ENCODE assay signal across 1 cellular context in genomic region chr20:20002101-20002998, GRCh38.
TF ChIP-seq lines count a peak whose summit lies in the region.

No MANE protein-coding gene starts in this region.

TF ChIP-seq in HCT116, 20 proteins besides CTCF, POLR2A, EP300 and RAD21:
- TF ChIP-seq, protein P1, sequence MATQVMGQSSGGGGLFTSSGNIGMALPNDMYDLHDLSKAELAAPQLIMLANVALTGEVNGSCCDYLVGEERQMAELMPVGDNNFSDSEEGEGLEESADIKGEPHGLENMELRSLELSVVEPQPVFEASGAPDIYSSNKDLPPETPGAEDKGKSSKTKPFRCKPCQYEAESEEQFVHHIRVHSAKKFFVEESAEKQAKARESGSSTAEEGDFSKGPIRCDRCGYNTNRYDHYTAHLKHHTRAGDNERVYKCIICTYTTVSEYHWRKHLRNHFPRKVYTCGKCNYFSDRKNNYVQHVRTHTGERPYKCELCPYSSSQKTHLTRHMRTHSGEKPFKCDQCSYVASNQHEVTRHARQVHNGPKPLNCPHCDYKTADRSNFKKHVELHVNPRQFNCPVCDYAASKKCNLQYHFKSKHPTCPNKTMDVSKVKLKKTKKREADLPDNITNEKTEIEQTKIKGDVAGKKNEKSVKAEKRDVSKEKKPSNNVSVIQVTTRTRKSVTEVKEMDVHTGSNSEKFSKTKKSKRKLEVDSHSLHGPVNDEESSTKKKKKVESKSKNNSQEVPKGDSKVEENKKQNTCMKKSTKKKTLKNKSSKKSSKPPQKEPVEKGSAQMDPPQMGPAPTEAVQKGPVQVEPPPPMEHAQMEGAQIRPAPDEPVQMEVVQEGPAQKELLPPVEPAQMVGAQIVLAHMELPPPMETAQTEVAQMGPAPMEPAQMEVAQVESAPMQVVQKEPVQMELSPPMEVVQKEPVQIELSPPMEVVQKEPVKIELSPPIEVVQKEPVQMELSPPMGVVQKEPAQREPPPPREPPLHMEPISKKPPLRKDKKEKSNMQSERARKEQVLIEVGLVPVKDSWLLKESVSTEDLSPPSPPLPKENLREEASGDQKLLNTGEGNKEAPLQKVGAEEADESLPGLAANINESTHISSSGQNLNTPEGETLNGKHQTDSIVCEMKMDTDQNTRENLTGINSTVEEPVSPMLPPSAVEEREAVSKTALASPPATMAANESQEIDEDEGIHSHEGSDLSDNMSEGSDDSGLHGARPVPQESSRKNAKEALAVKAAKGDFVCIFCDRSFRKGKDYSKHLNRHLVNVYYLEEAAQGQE (IDR thresholded peaks at IDR 0.05; ENCODE audit: low read depth) = no peak
- TF ChIP-seq EGR1 (IDR thresholded peaks at IDR 0.05; ENCODE audit: low read depth) = no peak
- no peak for TF ChIP-seq SP1 (IDR thresholded peaks at IDR 0.05; ENCODE audit: low read depth)
- TF ChIP-seq EZH2phosphoT487 (IDR thresholded peaks at IDR 0.05; ENCODE audit: borderline replicate concordance) = no peak
- no peak for TF ChIP-seq CBX3 (IDR thresholded peaks at IDR 0.05; ENCODE audit: low read depth)
- TF ChIP-seq POLR2AphosphoS5 (IDR thresholded peaks at IDR 0.05; ENCODE audit: low read depth, low read length) = no peak
- TF ChIP-seq YY1 (IDR thresholded peaks at IDR 0.05; ENCODE audit: extremely low read depth, insufficient replicate concordance, low read depth, low read length) = no peak
- no peak for TF ChIP-seq JUND (IDR thresholded peaks at IDR 0.05)
- no peak for TF ChIP-seq SRF (IDR thresholded peaks at IDR 0.05; ENCODE audit: low read depth)
- no peak for TF ChIP-seq FOSL1 (IDR thresholded peaks at IDR 0.05; ENCODE audit: low read depth)
- no peak for TF ChIP-seq SIN3A (IDR thresholded peaks at IDR 0.05; ENCODE audit: low read depth)
- no peak for TF ChIP-seq CEBPB (IDR thresholded peaks at IDR 0.05; ENCODE audit: low read depth)
- TF ChIP-seq, protein P2, sequence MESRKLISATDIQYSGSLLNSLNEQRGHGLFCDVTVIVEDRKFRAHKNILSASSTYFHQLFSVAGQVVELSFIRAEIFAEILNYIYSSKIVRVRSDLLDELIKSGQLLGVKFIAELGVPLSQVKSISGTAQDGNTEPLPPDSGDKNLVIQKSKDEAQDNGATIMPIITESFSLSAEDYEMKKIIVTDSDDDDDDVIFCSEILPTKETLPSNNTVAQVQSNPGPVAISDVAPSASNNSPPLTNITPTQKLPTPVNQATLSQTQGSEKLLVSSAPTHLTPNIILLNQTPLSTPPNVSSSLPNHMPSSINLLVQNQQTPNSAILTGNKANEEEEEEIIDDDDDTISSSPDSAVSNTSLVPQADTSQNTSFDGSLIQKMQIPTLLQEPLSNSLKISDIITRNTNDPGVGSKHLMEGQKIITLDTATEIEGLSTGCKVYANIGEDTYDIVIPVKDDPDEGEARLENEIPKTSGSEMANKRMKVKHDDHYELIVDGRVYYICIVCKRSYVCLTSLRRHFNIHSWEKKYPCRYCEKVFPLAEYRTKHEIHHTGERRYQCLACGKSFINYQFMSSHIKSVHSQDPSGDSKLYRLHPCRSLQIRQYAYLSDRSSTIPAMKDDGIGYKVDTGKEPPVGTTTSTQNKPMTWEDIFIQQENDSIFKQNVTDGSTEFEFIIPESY (IDR thresholded peaks at IDR 0.05; ENCODE audit: extremely low read depth, insufficient replicate concordance, low read length) = no peak
- no peak for TF ChIP-seq ZNF274 (IDR thresholded peaks at IDR 0.05; ENCODE audit: low read depth, low read length)
- TF ChIP-seq ZFX (IDR thresholded peaks at IDR 0.05) = no peak
- no peak for TF ChIP-seq MAX (IDR thresholded peaks at IDR 0.05)
- TF ChIP-seq EZH2 (IDR thresholded peaks at IDR 0.05) = no peak
